Comparison of ENCODE assay signal across 8 cellular contexts in the genomic region with DNA sequence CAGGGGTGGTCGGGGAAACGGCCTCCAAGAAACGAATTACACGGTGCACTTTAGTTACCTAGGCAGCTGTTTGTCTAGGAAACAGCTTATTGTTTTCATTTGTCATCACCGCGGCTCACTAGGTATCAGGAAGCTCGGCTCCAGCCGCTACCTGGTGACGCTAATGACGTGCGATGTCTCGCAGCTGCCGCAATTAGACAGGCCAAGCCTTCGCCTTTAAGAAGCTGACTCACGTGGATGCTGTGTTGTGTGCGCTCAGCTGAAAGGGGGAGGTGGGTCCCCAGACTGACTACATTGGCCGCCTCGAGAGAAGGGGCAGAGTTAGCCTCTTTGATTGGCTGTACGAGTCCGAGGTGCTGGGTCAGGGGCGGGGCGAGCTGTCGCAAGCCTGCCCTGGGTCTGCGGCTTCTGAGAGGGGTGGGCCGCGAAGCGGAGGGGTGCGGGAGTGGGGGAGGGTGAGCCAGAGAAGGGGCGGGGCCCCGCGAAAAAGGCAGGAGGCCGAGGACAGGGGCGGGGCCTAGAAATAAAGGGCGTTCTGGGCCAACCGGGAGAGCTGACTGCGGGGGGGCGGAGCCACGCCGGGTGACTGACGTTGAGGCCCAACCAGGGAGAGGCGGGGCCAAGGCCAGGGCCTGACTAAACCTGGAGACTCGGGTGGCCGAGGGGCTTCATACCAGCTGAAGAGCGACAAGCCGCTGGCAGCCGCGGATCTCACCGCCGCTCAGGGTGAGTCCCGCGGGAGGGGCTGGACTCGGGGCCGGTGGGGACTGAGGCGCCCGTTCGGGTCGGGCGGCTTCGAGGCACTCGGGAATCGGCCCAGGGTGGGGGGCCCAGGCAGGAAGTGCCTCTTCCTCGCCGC. TPM values are rescaled to one million over a fixed set of nuclear protein-coding genes. Genes with fewer than 3 reads are reported as not detected.
DNase-seq lines count a peak whose midpoint lies in the region; ATAC-seq, FAIRE-seq and TF ChIP-seq lines count a peak whose summit lies in the region.

A gene (plus strand): TSS at position 671 of the 859 bp plus-strand sequence. CDS start 9,645 bp downstream, outside the sequence.

- peak within 1 kb of the TSS; percentile 77 for H3K4me3 ChIP-seq in AG10803 (ENCODE audit: low read length)

- ATAC-seq in GM19043 (IDR thresholded peaks at IDR 0.05; ENCODE audit: low read depth, unreplicated experiment) = peak; percentile 89
- ATAC-seq in HG03378 (IDR thresholded peaks at IDR 0.05; ENCODE audit: unreplicated experiment) = peak; percentile 95

- no peak for TF ChIP-seq CTCF in AG10803 (conservative IDR thresholded peaks at IDR 0.05; ENCODE audit: low read length)

- FAIRE-seq in islet of Langerhans (lab: Jason Lieb, UNC) = peak; percentile 97

- DNase-seq in AG10803 (ENCODE audit: low read depth) = peak; percentile 99
- peak; percentile 98 for DNase-seq in NCI-H460 (ENCODE audit: extremely low read depth, low read depth)
- peak; percentile 99 for DNase-seq in activated CD4-positive, CD25-positive, alpha-beta regulatory T cell treated with anti-CD3 and anti-CD28 coated beads, Interleukin-2, amount 50 U/mL, for 72 hours
- peak; percentile 99 for DNase-seq in cerebellar nuclear complex (lab: John Stamatoyannopoulos, UW)
- DNase-seq in stimulated activated CD4-positive, alpha-beta T cell treated with anti-CD3 and anti-CD28 coated beads, Interleukin-12 subunit alpha, Interleukin-12 subunit beta, amount 100 ng/mL, for 4 hours = peak; percentile 99

RNA-seq across cellular contexts. Expression of the gene that starts here (rescaled TPM):
- 45.5 and 50.2 TPM in 2 replicates for total RNA-seq in NCI-H460 (2014; rRNA removed; shearing (Covaris generic))
- polyA plus RNA-seq in NCI-H460 (2014; cell fraction: nucleus; rRNA removed) = 7.5 and 10.5 TPM in 2 replicates

Comparison
In these comparisons a context has a peak if more than half of its experiments do, and no peak if none do; other contexts are left out.
1. Peak in every context shown above with its lines: DNase-seq, ATAC-seq and H3K4me3 ChIP-seq.